1 cellular context compared by ENCODE assay signal in the genomic region with DNA sequence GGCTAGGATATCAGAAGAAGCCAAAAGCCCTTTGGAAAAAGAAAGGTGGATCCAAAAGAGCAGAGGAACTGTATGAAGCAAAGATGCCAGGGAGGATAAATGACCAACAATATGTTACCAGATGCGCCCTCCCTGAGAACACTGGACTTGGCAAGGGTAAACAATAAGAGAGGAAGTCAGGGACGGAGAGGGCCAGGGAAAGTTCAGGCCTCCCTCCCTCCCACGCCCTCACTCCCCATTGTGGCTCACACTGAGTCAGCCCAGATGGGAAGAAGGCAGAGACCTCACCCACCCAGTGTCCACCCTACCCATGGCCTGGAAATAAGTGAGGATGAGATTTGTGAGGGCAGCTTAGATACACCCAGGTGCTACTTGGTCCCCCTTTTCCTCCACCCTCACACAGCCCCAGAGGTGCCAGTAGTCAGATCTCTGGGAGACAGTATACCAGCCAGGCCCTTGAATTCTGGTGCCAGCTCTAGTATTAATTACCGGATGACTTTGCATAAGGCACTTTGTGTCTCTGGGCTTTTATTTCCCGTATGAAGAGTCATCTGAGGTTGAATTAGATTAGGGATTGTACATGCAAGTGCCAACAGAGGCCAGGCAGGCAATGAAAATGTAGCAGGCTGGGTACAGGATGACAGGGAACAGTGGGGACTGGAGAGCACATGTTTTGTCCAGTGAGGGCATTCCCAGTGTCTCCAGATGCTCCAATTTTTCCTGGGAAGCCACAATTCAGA.
TF ChIP-seq lines count a peak whose summit lies in the region.

No MANE protein-coding gene starts in this region.

TF ChIP-seq in SK-N-SH, 30 proteins besides CTCF, POLR2A, EP300 and RAD21 (continued from another document):
- TF ChIP-seq PBX3 (IDR thresholded peaks at IDR 0.05) (0 out of 2 replicates have a peak, but pooled peaks have one; percentile 12), TAF1 (IDR thresholded peaks at IDR 0.05; ENCODE audit: borderline replicate concordance, low read depth, low read length) (no peak), FOSL2 (IDR thresholded peaks at IDR 0.05; ENCODE audit: borderline replicate concordance, low read depth) (no peak), NFIC (IDR thresholded peaks at IDR 0.05; ENCODE audit: borderline replicate concordance) (no peak), YY1 (IDR thresholded peaks at IDR 0.05; ENCODE audit: low read depth) (no peak), ELF1 (IDR thresholded peaks at IDR 0.05) (no peak), SMC3 (IDR thresholded peaks at IDR 0.05; ENCODE audit: low read depth, low read length) (no peak), FOXJ3 (CRISPR knock-in tag; IDR thresholded peaks at IDR 0.05) (0 out of 2 replicates have a peak, but pooled peaks have one; percentile 35), GABPA (IDR thresholded peaks at IDR 0.05; ENCODE audit: low read depth) (no peak), TCF12 (IDR thresholded peaks at IDR 0.05) (peak; percentile 28)
- TF ChIP-seq, protein P1, sequence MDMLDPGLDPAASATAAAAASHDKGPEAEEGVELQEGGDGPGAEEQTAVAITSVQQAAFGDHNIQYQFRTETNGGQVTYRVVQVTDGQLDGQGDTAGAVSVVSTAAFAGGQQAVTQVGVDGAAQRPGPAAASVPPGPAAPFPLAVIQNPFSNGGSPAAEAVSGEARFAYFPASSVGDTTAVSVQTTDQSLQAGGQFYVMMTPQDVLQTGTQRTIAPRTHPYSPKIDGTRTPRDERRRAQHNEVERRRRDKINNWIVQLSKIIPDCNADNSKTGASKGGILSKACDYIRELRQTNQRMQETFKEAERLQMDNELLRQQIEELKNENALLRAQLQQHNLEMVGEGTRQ (IDR thresholded peaks at IDR 0.05; ENCODE audit: borderline replicate concordance, low read depth, low read length): no peak
- TF ChIP-seq, protein P2, sequence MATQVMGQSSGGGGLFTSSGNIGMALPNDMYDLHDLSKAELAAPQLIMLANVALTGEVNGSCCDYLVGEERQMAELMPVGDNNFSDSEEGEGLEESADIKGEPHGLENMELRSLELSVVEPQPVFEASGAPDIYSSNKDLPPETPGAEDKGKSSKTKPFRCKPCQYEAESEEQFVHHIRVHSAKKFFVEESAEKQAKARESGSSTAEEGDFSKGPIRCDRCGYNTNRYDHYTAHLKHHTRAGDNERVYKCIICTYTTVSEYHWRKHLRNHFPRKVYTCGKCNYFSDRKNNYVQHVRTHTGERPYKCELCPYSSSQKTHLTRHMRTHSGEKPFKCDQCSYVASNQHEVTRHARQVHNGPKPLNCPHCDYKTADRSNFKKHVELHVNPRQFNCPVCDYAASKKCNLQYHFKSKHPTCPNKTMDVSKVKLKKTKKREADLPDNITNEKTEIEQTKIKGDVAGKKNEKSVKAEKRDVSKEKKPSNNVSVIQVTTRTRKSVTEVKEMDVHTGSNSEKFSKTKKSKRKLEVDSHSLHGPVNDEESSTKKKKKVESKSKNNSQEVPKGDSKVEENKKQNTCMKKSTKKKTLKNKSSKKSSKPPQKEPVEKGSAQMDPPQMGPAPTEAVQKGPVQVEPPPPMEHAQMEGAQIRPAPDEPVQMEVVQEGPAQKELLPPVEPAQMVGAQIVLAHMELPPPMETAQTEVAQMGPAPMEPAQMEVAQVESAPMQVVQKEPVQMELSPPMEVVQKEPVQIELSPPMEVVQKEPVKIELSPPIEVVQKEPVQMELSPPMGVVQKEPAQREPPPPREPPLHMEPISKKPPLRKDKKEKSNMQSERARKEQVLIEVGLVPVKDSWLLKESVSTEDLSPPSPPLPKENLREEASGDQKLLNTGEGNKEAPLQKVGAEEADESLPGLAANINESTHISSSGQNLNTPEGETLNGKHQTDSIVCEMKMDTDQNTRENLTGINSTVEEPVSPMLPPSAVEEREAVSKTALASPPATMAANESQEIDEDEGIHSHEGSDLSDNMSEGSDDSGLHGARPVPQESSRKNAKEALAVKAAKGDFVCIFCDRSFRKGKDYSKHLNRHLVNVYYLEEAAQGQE (IDR thresholded peaks at IDR 0.05; ENCODE audit: low read depth, low read length): no peak
